In the genomic region with DNA sequence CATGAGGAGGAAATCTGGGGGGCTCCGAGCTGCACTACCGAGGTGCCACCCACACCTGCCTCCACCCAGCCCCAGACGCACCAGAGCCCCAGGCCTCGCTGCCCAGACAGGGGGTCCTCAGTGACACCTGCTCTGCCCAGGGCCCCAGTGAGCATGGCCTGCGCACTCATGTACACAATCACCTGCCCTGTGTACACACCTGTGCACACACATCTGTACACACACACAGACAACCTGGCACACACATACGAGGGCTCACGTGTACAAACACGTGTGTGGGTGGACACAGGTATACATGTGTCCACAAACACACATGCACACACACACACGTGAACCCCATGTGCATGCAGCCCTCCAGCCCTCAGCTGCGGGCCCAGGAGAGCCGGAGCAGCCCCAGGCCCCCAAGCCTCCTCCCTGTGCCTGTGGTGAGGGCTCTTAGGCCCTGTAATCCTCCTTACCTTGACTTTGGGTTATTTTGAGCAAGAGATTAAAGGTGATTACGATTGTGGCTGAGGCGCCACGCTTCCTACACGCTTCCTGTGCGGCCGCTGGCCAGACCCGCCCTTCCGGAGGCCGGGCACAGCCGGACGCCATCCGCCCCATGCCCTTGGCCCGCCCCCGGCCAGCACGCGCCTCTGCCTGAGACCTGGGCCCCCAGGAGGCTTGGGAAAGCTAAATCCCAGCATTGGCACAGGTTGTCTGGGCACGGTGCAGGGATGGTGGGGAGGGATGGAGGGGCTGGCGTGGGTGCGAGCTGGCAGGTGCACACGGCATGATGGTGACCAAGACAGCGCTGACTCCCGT, we compare ENCODE assay signal across 1 cellular context.
TF ChIP-seq lines count a peak whose summit lies in the region.

No MANE protein-coding gene starts in this region.

TF ChIP-seq in K562, 482 proteins besides CTCF, POLR2A, EP300 and RAD21 (continued from another document):
- TF ChIP-seq ZNF740 (CRISPR knock-in tag; IDR thresholded peaks at IDR 0.05) (peak; percentile 43), ZNF740 (tag; IDR thresholded peaks at IDR 0.05) (no peak), TCF3 (CRISPR knock-in tag; IDR thresholded peaks at IDR 0.05) (peak; percentile 5; the same call in 1 of the 2 replicates)
